In the genomic region with DNA sequence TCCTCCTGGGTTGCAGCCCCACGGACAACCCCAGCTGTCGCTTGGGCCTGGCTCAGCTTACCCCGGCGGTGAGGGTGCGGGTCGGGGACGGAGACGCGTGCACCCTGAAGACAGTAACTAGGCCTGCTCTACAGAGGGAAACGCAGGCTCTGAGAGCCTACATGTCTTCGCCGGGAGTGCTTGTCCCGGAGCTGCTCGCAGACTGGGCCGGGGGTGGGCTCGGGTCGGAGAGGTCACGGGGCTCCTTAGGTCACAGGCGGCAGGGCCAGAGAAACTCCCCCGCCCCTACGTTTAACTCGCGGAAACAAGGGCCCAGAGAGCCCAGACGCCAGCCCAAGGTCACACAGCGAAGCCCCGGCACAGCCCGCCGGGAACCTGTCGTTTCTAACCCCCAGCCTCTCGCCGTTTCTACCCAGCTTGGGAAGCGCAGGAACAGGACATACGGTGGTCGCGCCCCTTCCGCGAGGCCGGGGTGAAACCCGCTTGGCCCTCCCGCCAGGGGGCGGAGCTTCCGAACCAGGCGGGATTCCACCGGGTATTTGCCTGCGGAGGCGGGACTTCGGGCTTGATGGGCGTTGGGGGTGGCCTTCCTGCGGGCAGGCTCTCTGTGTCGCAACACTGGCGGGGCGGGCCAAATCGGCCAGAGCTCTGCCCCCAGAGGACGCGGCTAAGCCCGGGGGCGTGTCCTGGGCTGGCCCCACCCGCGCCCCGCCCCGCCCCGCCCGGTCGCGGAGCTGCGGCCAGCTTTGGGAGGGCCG, we compare ENCODE assay signal across 8 cellular contexts. TPM values are rescaled to one million over a fixed set of nuclear protein-coding genes. Genes with fewer than 3 reads are reported as not detected.
DNase-seq lines count a peak whose midpoint lies in the region; ATAC-seq and TF ChIP-seq lines count a peak whose summit lies in the region.

A gene with protein sequence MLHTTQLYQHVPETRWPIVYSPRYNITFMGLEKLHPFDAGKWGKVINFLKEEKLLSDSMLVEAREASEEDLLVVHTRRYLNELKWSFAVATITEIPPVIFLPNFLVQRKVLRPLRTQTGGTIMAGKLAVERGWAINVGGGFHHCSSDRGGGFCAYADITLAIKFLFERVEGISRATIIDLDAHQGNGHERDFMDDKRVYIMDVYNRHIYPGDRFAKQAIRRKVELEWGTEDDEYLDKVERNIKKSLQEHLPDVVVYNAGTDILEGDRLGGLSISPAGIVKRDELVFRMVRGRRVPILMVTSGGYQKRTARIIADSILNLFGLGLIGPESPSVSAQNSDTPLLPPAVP (plus strand): TSS at position 725 of the 758 bp plus-strand sequence. CDS start 42 bp downstream, outside the sequence.

- ATAC-seq in HG02798 (IDR thresholded peaks at IDR 0.05; ENCODE audit: poor library complexity, unreplicated experiment) (peak; percentile 99), heart right ventricle (peak; percentile 97 to 99 (median 99)), upper lobe of right lung (peak; percentile 97)

- H3K27ac ChIP-seq in adrenal gland (peak within 1 kb of the TSS; percentile 41 to 91 (median 85)), heart right ventricle (peak within 1 kb of the TSS; percentile 72 to 98 (median 94)), upper lobe of right lung (peak within 1 kb of the TSS; percentile 95)

- TF ChIP-seq CTCF in GM12875 (IDR thresholded peaks at IDR 0.05; ENCODE audit: borderline replicate concordance, insufficient read depth, low read depth, low read length), result no peak
- peak; percentile 33 to 72 (median 42) for TF ChIP-seq CTCF in adrenal gland (IDR thresholded peaks at IDR 0.05)
- peak in 7 of 9 donors; percentile 35 to 56 (median 45) for TF ChIP-seq CTCF in heart right ventricle (IDR thresholded peaks at IDR 0.05)
- TF ChIP-seq CTCF in upper lobe of right lung (IDR thresholded peaks at IDR 0.05), result peak; percentile 30

- no peaks in the 10 kb centered on the region for H3K9me3 ChIP-seq in adrenal gland (replicated peaks in 1 of 3)
- no peaks in the 10 kb centered on the region for H3K9me3 ChIP-seq in heart right ventricle
- H3K9me3 ChIP-seq in upper lobe of right lung, result no peaks in the 10 kb centered on the region

- H3K36me3 ChIP-seq in adrenal gland (replicated peaks in 1 of 2) (no peaks in the 10 kb centered on the region), heart right ventricle (peaks cover 0 to 9% (median 0%) of the 10 kb centered on the region in 9 donors), upper lobe of right lung (no peaks in the 10 kb centered on the region)

- intact Hi-C loops in adrenal gland (cut with DNase I), result no loop called here
- intact Hi-C loops in heart right ventricle (cut with DNase I), result loop anchor here in 1 of 10 donors (2.0 kb wide), 1 partner anchor 27 kb away; no protein-coding TSS in a partner anchor
- intact Hi-C loops in posterior vena cava (cut with DNase I), result no loop called here
- intact Hi-C loops in upper lobe of right lung (cut with DNase I), result no loop called here

- peak within 1 kb of the TSS; percentile 49 for H3K4me3 ChIP-seq in GM12875 (ENCODE audit: low read depth, low read length)
- H3K4me3 ChIP-seq in adrenal gland, result peak within 1 kb of the TSS; percentile 61 to 93 (median 78)
- peak within 1 kb of the TSS; percentile 49 to 91 (median 84) for H3K4me3 ChIP-seq in heart right ventricle
- H3K4me3 ChIP-seq in upper lobe of right lung, result peak within 1 kb of the TSS; percentile 89

- 1% methylated on average over 57 to 67 of the region's 67 CpGs; no CpG with 5 or more reads in 2 of the 4 donors for WGBS in adrenal gland, 4 donors
- 0 to 1% methylated on average over 54 to 67 of the region's 67 CpGs for WGBS in heart right ventricle, 2 donors

- H3K4me1 ChIP-seq in adrenal gland (replicated peaks in 1 of 2), result peaks cover 5 to 12% of the 10 kb centered on the region in 2 donors
- H3K4me1 ChIP-seq in heart right ventricle, result peaks cover 0 to 28% (median 19%) of the 10 kb centered on the region in 9 donors
- peaks cover 17% of the 10 kb centered on the region for H3K4me1 ChIP-seq in upper lobe of right lung

- peak; percentile 73 to 77 for TF ChIP-seq POLR2A in adrenal gland (IDR thresholded peaks at IDR 0.05)

- H3K27me3 ChIP-seq in adrenal gland (no peaks in the 10 kb centered on the region), heart right ventricle (no peaks in the 10 kb centered on the region), upper lobe of right lung (no peaks in the 10 kb centered on the region)

- peak; percentile 20 for DNase-seq in NCI-H1417 treated with DMSO at 0.1 percent for 48 hours (lab: John Stamatoyannopoulos, UW)
- DNase-seq in SW480 (ENCODE audit: low spot score), result peak; percentile 94
- DNase-seq in adrenal gland, result peak; percentile 98 to 100 (median 99)
- peak; percentile 99 to 100 for DNase-seq in heart right ventricle
- DNase-seq in posterior vena cava (ENCODE audit: low spot score), result peak; percentile 100
- DNase-seq in upper lobe of right lung, result peak; percentile 100

RNA-seq across cellular contexts. Expression of the gene that starts here (rescaled TPM):
- total RNA-seq in adrenal gland (10 to 100 TPM in 7 of 8 donors, 1 to 10 TPM in 1; 9.4 to 58.0 (median 18.7) TPM), heart right ventricle (10 to 100 TPM; 26.6 to 46.0 (median 33.7) TPM), posterior vena cava (10 to 100 TPM; 12.9 to 15.3 TPM), upper lobe of right lung (15.0 TPM)
- polyA plus RNA-seq in adrenal gland (10 to 100 TPM in 2 of 3 donors, 1 to 10 TPM in 1; 6.9 to 17.5 (median 12.7) TPM), heart right ventricle (10 to 100 TPM; 15.9 to 21.7 TPM)

Comparison
In these comparisons a context has a peak if more than half of its experiments do, and no peak if none do; other contexts are left out.
1. Peak in every context shown above with its lines: DNase-seq, ATAC-seq, H3K4me3 ChIP-seq and H3K27ac ChIP-seq.
2. DNase-seq: peak in every context shown above with its lines; median percentile 100 in posterior vena cava; 100 in upper lobe of right lung; 100 in heart right ventricle; 99 in adrenal gland; 94 in SW480; 20 in NCI-H1417 treated with DMSO at 0.1 percent for 48 hours.